Comparison of ENCODE assay signal across 2 cellular contexts in the genomic region with DNA sequence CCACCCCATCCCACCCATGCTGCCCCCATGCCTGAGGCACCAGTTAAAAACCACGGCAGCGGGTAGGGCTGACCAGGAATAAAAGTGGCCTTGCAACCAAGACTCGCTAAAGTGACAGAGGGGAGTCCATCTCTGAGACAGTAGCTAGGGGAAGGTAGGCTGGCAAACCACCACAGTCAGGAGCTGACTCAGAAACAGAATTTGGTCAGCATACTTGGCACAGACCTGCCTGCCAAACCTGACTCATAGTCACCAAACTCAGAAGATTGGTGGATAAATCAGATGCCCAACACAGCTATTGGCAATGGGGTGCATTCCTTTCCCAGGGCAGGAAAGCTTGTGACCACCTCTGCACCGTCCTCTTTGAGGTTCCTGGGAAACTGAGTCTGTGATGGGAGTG.
TF ChIP-seq lines count a peak whose summit lies in the region.

No MANE protein-coding gene starts in this region.

TF ChIP-seq in IMR-90, 13 proteins besides CTCF, POLR2A, EP300 and RAD21 (continued from another document):
- TF ChIP-seq, protein P1, sequence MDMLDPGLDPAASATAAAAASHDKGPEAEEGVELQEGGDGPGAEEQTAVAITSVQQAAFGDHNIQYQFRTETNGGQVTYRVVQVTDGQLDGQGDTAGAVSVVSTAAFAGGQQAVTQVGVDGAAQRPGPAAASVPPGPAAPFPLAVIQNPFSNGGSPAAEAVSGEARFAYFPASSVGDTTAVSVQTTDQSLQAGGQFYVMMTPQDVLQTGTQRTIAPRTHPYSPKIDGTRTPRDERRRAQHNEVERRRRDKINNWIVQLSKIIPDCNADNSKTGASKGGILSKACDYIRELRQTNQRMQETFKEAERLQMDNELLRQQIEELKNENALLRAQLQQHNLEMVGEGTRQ (IDR thresholded peaks at IDR 0.05; ENCODE audit: low read depth, low read length), result no peak
- TF ChIP-seq, protein P2, sequence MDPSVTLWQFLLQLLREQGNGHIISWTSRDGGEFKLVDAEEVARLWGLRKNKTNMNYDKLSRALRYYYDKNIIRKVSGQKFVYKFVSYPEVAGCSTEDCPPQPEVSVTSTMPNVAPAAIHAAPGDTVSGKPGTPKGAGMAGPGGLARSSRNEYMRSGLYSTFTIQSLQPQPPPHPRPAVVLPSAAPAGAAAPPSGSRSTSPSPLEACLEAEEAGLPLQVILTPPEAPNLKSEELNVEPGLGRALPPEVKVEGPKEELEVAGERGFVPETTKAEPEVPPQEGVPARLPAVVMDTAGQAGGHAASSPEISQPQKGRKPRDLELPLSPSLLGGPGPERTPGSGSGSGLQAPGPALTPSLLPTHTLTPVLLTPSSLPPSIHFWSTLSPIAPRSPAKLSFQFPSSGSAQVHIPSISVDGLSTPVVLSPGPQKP (IDR thresholded peaks at IDR 0.05; ENCODE audit: borderline replicate concordance, low read depth, low read length), result no peak
- TF ChIP-seq SMC3 (IDR thresholded peaks at IDR 0.05; ENCODE audit: low read depth, low read length) (no peak), FOS (IDR thresholded peaks at IDR 0.05; ENCODE audit: low read depth, low read length) (no peak), CEBPB (IDR thresholded peaks at IDR 0.05; ENCODE audit: low read depth, low read length) (no peak), RCOR1 (IDR thresholded peaks at IDR 0.05; ENCODE audit: insufficient replicate concordance, low read length) (no peak), NFE2L2 (IDR thresholded peaks at IDR 0.05; ENCODE audit: low read depth, low read length) (no peak), MAFK (IDR thresholded peaks at IDR 0.05; ENCODE audit: low read depth, low read length) (no peak), BHLHE40 (IDR thresholded peaks at IDR 0.05; ENCODE audit: low read depth, low read length) (no peak)

TF ChIP-seq in GM12878, 131 proteins besides CTCF, POLR2A, EP300 and RAD21:
- TF ChIP-seq, protein P3, sequence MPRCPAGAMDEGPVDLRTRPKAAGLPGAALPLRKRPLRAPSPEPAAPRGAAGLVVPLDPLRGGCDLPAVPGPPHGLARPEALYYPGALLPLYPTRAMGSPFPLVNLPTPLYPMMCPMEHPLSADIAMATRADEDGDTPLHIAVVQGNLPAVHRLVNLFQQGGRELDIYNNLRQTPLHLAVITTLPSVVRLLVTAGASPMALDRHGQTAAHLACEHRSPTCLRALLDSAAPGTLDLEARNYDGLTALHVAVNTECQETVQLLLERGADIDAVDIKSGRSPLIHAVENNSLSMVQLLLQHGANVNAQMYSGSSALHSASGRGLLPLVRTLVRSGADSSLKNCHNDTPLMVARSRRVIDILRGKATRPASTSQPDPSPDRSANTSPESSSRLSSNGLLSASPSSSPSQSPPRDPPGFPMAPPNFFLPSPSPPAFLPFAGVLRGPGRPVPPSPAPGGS (IDR thresholded peaks at IDR 0.05; ENCODE audit: borderline replicate concordance, insufficient read depth, low read depth, low read length, poor library complexity, severe bottlenecking), result peak; percentile 21
- TF ChIP-seq YY1 (IDR thresholded peaks at IDR 0.05; ENCODE audit: low read depth, low read length), result no peak
- no peak for TF ChIP-seq TBL1XR1 (IDR thresholded peaks at IDR 0.05; ENCODE audit: low read depth, low read length)
